Comparison of ENCODE assay signal across 23 cellular contexts in the genomic region with DNA sequence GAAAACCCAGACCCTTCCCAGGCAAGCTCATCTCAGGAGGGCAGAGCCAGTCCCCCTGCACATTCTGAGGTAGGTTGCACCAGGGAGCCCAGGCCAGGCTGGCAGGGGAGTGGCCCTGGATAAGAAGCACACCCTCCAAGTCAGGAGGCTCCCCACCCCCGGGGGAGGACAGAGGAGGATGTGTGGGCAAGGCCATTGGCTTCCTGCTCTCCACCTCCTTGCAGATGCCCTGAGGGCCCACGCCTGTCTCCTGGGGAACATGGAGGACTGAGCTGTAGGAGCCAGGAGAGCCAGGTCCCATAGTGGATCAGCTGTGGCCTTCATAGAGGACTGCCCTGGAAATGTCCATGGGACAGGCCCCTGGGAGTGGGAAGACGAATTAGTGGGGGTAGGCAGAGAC.
A peak's percentile ranks its signal among the peaks of the same experiment; 100 is the strongest.
DNase-seq lines count a peak whose midpoint lies in the region; ATAC-seq, FAIRE-seq and TF ChIP-seq lines count a peak whose summit lies in the region.
"Had no signal": no experiment of that assay in that cellular context is flagged by ENCODE, and none has a peak within 500 bp of the region (broad histone marks: within the 10 kb centered on the region; RNA-seq: fewer than 3 reads in every experiment).

No MANE protein-coding gene starts in this region.

- DNase-seq in activated effector memory CD4-positive, alpha-beta T cell treated with anti-CD3 and anti-CD28 coated beads, Interleukin-2, amount 50 U/mL, for 16 hours = peak; percentile 54
- no peak for DNase-seq in activated effector memory CD4-positive, alpha-beta T cell treated with Interleukin-2 at 50 U/mL for 16 hours
- DNase-seq in UCSD-AML1 (lab: John Stamatoyannopoulos, UW; ENCODE audit: unreplicated experiment) = peak; percentile 74
- DNase-seq in kidney = peak; percentile 71
- DNase-seq in tibial artery = peak; percentile 12 to 37
- DNase-seq in psoas muscle = no peak
- DNase-seq in cerebellum (ENCODE audit: low spot score) = no peak
- no peak for DNase-seq in NCI-H1092 (lab: John Stamatoyannopoulos, UW)
- DNase-seq: ACHN; EL; GF-D8; Kasumi-1; MG63; NCI-H1048; NCI-H1436 treated with DMSO at 0.1 percent for 48 hours; NCI-H1930; NCI-H2227 treated with DMSO at 0.1 percent for 48 hours; NCI-H510A treated with DMSO at 0.1 percent for 48 hours; NCI-H774; NK-92 treated with Interleukin-12 subunit alpha and Interleukin-12 subunit beta, amount 100 ng/mL, for 24 hours; SJCRH30 had no signal

- no peak for FAIRE-seq in kidney (lab: Jason Lieb, UNC)

- intact Hi-C loops in kidney (cut with DNase I) = no loop called here
- intact Hi-C loops in tibial artery (cut with DNase I; ENCODE audit: low total_unique reads) = no loop called here
- intact Hi-C loops in psoas muscle (cut with DNase I) = no loop called here

- H3K4me3 ChIP-seq in kidney (ENCODE audit: low read length in 2 of 2) (no peak overlapping the region), tibial artery (no peak overlapping the region), psoas muscle (no peak overlapping the region)
- H3K4me3 ChIP-seq: MG63, SJCRH30 had no signal

- H3K27me3 ChIP-seq in tibial artery (peaks cover 0 to 65% of the 10 kb centered on the region in 2 donors), psoas muscle (ENCODE audit: insufficient read depth in 3 of 3, low read length in 2 of 3) (peaks cover 0 to 16% (median 3%) of the 10 kb centered on the region in 3 donors)
- H3K27me3 ChIP-seq: MG63, SJCRH30 had no signal

- peaks cover 7% of the 10 kb centered on the region in 2 donors for H3K9me3 ChIP-seq in kidney (ENCODE audit: control insufficient read depth in 1 of 2, low read length in 2 of 2)
- peaks cover 0 to 28% (median 25%) of the 10 kb centered on the region in 3 donors for H3K9me3 ChIP-seq in tibial artery
- H3K9me3 ChIP-seq in psoas muscle = peaks cover 21% of the 10 kb centered on the region
- H3K9me3 ChIP-seq: MG63 had no signal

- ATAC-seq in psoas muscle = no peak
- ATAC-seq: Panc1 had no signal

- no peak for TF ChIP-seq CTCF in kidney (IDR thresholded peaks at IDR 0.05; ENCODE audit: borderline replicate concordance, extremely low read depth, insufficient read depth)
- no peak for TF ChIP-seq CTCF in tibial artery (IDR thresholded peaks at IDR 0.05)
- no peak for TF ChIP-seq CTCF in psoas muscle (IDR thresholded peaks at IDR 0.05)

- H3K9ac ChIP-seq in kidney (ENCODE audit: low read length in 2 of 2) = no peak overlapping the region

- WGBS in psoas muscle, 3 donors = 42 to 54% (median 54%) methylated on average over 3 of the region's 3 CpGs

- H3K4me1 ChIP-seq in kidney (ENCODE audit: control insufficient read depth in 1 of 2, insufficient read depth in 1 of 2, low read depth in 1 of 2, low read length in 2 of 2) = no peaks in the 10 kb centered on the region
- H3K4me1 ChIP-seq in tibial artery = no peaks in the 10 kb centered on the region
- no peaks in the 10 kb centered on the region for H3K4me1 ChIP-seq in psoas muscle
- H3K4me1 ChIP-seq: SJCRH30 had no signal

- H3K36me3 ChIP-seq in kidney (ENCODE audit: control insufficient read depth in 1 of 2, insufficient read depth in 2 of 2, low read length in 2 of 2) = no peaks in the 10 kb centered on the region
- no peaks in the 10 kb centered on the region for H3K36me3 ChIP-seq in tibial artery
- no peaks in the 10 kb centered on the region for H3K36me3 ChIP-seq in psoas muscle (ENCODE audit: insufficient read depth in 1 of 2, low read depth in 1 of 2)
- H3K36me3 ChIP-seq: MG63, SJCRH30 had no signal

- H3K27ac ChIP-seq in kidney (ENCODE audit: low read depth in 2 of 2, low read length in 2 of 2) (no peak overlapping the region), tibial artery (no peak overlapping the region), psoas muscle (no peak overlapping the region)
- H3K27ac ChIP-seq: 22Rv1, SJCRH30 had no signal

Comparison
In these comparisons a context has a peak if more than half of its experiments do, and no peak if none do; other contexts are left out.
1. DNase-seq: peak in activated effector memory CD4-positive, alpha-beta T cell treated with anti-CD3 and anti-CD28 coated beads, Interleukin-2, amount 50 U/mL, for 16 hours (single experiment), UCSD-AML1 (single experiment), kidney (single experiment) and tibial artery (2 of 2); none in activated effector memory CD4-positive, alpha-beta T cell treated with Interleukin-2 at 50 U/mL for 16 hours (single experiment), psoas muscle (0 of 2), cerebellum (single experiment) and NCI-H1092 (single experiment).